In the genomic region with DNA sequence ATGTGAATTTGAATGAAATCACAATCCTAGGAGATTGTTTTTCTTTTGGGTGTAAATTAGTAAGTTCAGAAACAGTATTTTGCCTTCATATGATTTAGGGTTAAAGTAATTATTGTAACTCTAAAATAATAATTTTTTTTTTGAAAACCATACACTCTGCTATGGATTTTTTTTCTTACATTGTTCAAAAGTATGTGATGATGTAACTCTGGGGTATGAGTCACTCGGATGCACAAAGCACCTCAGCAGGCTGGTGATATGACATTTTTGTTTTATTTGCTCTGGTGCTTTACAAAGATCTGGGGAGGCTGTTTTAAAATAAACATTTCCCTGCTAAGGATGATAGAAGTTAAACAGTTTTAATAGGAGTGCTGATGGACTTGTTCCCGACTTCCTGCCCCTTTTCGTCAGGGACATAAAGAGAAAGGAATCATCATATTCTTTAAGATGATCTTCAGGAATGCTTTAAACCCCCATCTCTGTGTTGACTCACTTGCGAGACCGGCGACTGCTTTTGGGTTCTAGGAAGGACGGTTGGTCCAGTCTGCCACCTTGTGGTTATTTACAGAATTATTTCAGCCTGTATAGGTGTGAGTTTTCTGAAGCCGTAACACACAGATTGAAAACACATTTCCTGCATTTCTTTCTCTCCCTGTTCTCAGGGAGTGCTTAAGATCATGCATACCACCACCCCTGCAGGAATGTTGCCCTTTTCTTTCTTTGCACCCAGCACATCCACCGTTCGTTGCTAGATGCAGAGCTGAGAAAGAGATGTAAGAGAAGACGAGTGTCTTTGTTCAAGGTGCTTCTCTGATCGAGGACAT, we compare ENCODE assay signal across 8 cellular contexts.
A peak's percentile ranks its signal among the peaks of the same experiment; 100 is the strongest.
DNase-seq lines count a peak whose midpoint lies in the region; ATAC-seq and TF ChIP-seq lines count a peak whose summit lies in the region.

No MANE protein-coding gene starts in this region.

- no peaks in the 10 kb centered on the region for H3K36me3 Mint-ChIP-seq in activated T-cell treated with anti-CD3 and anti-CD28 coated beads, Interleukin-2, amount 50 U/mL, for 24 hours (ENCODE audit: low read depth)
- no peaks in the 10 kb centered on the region for H3K36me3 Mint-ChIP-seq in neural progenitor cell

- peaks cover 11% of the 10 kb centered on the region for H3F3A ChIP-seq in neural progenitor cell (ENCODE audit: low read depth)

- ATAC-seq in GM21526 (IDR thresholded peaks at IDR 0.05; ENCODE audit: low FRiP score, unreplicated experiment) = peak; percentile 68

- peaks cover 74% of the 10 kb centered on the region for H3K4me1 Mint-ChIP-seq in activated T-cell treated with anti-CD3 and anti-CD28 coated beads, Interleukin-2, amount 50 U/mL, for 24 hours (ENCODE audit: low read depth)
- peaks cover 36% of the 10 kb centered on the region for H3K4me1 Mint-ChIP-seq in neural progenitor cell

- H3K27me3 ChIP-seq in HUES6 (ENCODE audit: control insufficient read depth, insufficient read depth, low read length) (no peaks in the 10 kb centered on the region), neural progenitor cell (no peaks in the 10 kb centered on the region)

- H3K9ac ChIP-seq in HUES6 (ENCODE audit: low read length) (peak overlapping the region; percentile 47), neural progenitor cell (no peak overlapping the region)

- CTCF ChIA-PET in OCI-LY7 (lab: Charles Lee; ENCODE audit: unreplicated experiment) = no interaction called here

- H3K36me3 ChIP-seq in HUES6 (ENCODE audit: control insufficient read depth, insufficient read depth, low read length) (no peaks in the 10 kb centered on the region), OCI-LY7 (ENCODE audit: insufficient read depth, low read length) (no peaks in the 10 kb centered on the region), neural progenitor cell (no peaks in the 10 kb centered on the region)

- H3K9me2 ChIP-seq in OCI-LY7 (ENCODE audit: insufficient read depth, low read length) = no peaks in the 10 kb centered on the region

- BruUV-seq in OCI-LY7 (replicated peaks; lab: Mats Ljungman, UMichigan) = no TSS peak

- no peak overlapping the region for H3K4me3 Mint-ChIP-seq in activated T-cell treated with anti-CD3 and anti-CD28 coated beads, Interleukin-2, amount 50 U/mL, for 24 hours
- H3K4me3 Mint-ChIP-seq in neural progenitor cell = no peak overlapping the region

- DNase-seq in DMS153 (lab: John Stamatoyannopoulos, UW) (peak; percentile 55), OCI-LY7 (ENCODE audit: low spot score) (peak; percentile 77), fibroblast of peridontal ligament (ENCODE audit: extremely low read depth) (peak; percentile 93), neural progenitor cell (ENCODE audit: low spot score) (peak; percentile 88), stromal cell of bone marrow (ENCODE audit: low read depth) (peak; percentile 68)
- peak; percentile 40 for DNase-seq in activated T-cell treated with anti-CD3 and anti-CD28 coated beads, Interleukin-2, amount 50 U/mL, for 24 hours

- no peak overlapping the region for H3K27ac Mint-ChIP-seq in activated T-cell treated with anti-CD3 and anti-CD28 coated beads, Interleukin-2, amount 50 U/mL, for 24 hours
- H3K27ac Mint-ChIP-seq in neural progenitor cell = peak overlapping the region; percentile 78

- H2AFZ ChIP-seq in OCI-LY7 (ENCODE audit: low read length) (peak overlapping the region; percentile 59; the same call in 1 of the 2 replicates), neural progenitor cell (replicated peaks) (peak overlapping the region; percentile 65)

- peak overlapping the region; percentile 11; the same call in 1 of the 2 replicates for H3K4me3 ChIP-seq in HUES6 (ENCODE audit: low read depth, low read length)
- peak overlapping the region; percentile 27 for H3K4me3 ChIP-seq in OCI-LY7 (ENCODE audit: low read depth, low read length, poor library complexity, severe bottlenecking)
- no peak overlapping the region for H3K4me3 ChIP-seq in neural progenitor cell

- POLR2A ChIA-PET in OCI-LY7 (lab: Charles Lee) = interaction anchor here (0.5 kb wide), 1 partner anchor 198 kb away, joined by 3 read pairs; no protein-coding TSS in a partner anchor

- H3K4me1 ChIP-seq in HUES6 (ENCODE audit: control insufficient read depth, insufficient read depth, low read length) (peaks cover 45% of the 10 kb centered on the region), OCI-LY7 (ENCODE audit: insufficient read depth, low read length, poor library complexity, severe bottlenecking) (peaks cover 49% of the 10 kb centered on the region), neural progenitor cell (peaks cover 24% of the 10 kb centered on the region)

- TF ChIP-seq CTCF in OCI-LY7 (conservative IDR thresholded peaks at IDR 0.05; ENCODE audit: low read length) = peak; percentile 88
- peak; percentile 85 for TF ChIP-seq CTCF in neural progenitor cell (IDR thresholded peaks at IDR 0.05)

- peaks cover 9% of the 10 kb centered on the region for H4K20me1 ChIP-seq in OCI-LY7 (ENCODE audit: insufficient read depth, low read length)
- H4K20me1 ChIP-seq in neural progenitor cell (ENCODE audit: low read depth) = peaks cover 50% of the 10 kb centered on the region

- H3K79me2 ChIP-seq in OCI-LY7 (ENCODE audit: insufficient read depth, low read depth, low read length) = no peaks in the 10 kb centered on the region
- H3K79me2 ChIP-seq in neural progenitor cell (ENCODE audit: low read depth) = peaks cover 92% of the 10 kb centered on the region

- H3K27me3 Mint-ChIP-seq in activated T-cell treated with anti-CD3 and anti-CD28 coated beads, Interleukin-2, amount 50 U/mL, for 24 hours = no peaks in the 10 kb centered on the region
- no peaks in the 10 kb centered on the region for H3K27me3 Mint-ChIP-seq in neural progenitor cell (ENCODE audit: insufficient read depth, low read depth)

- H3K27ac ChIP-seq in HUES6 (ENCODE audit: low read depth, low read length) (peak overlapping the region; percentile 29), OCI-LY7 (ENCODE audit: low read depth, low read length, poor library complexity, severe bottlenecking) (no peak overlapping the region), neural progenitor cell (no peak overlapping the region)

- H3K4me2 ChIP-seq in OCI-LY7 (ENCODE audit: low read length) (peak overlapping the region; percentile 31; the same call in 1 of the 2 replicates), neural progenitor cell (peak overlapping the region; percentile 51)

- no peaks in the 10 kb centered on the region for H3K9me3 Mint-ChIP-seq in activated T-cell treated with anti-CD3 and anti-CD28 coated beads, Interleukin-2, amount 50 U/mL, for 24 hours
- peaks cover 4% of the 10 kb centered on the region for H3K9me3 Mint-ChIP-seq in neural progenitor cell

- intact Hi-C loops in OCI-LY7 (cut with micrococcal nuclease; ENCODE audit: unreplicated experiment) = loop anchor here (1.0 to 5.0 kb wide), 4 partner anchors 27 to 503 kb away; a partner anchor contains a TSS

- no peaks in the 10 kb centered on the region for H3K9me3 ChIP-seq in HUES6 (ENCODE audit: control insufficient read depth, insufficient read depth, low read depth, low read length)
- no peaks in the 10 kb centered on the region for H3K9me3 ChIP-seq in OCI-LY7 (ENCODE audit: low read length)
- H3K9me3 ChIP-seq in neural progenitor cell (ENCODE audit: low read depth) = no peaks in the 10 kb centered on the region

Comparison
In these comparisons a context has a peak if more than half of its experiments do, and no peak if none do; other contexts are left out.
1. DNase-seq: peak in every context shown above with its lines; median percentile 93 in fibroblast of peridontal ligament; 88 in neural progenitor cell; 77 in OCI-LY7; 68 in stromal cell of bone marrow; 55 in DMS153; 40 in activated T-cell treated with anti-CD3 and anti-CD28 coated beads, Interleukin-2, amount 50 U/mL, for 24 hours.